ENCODE assay signal across 9 cellular contexts in the genomic region with DNA sequence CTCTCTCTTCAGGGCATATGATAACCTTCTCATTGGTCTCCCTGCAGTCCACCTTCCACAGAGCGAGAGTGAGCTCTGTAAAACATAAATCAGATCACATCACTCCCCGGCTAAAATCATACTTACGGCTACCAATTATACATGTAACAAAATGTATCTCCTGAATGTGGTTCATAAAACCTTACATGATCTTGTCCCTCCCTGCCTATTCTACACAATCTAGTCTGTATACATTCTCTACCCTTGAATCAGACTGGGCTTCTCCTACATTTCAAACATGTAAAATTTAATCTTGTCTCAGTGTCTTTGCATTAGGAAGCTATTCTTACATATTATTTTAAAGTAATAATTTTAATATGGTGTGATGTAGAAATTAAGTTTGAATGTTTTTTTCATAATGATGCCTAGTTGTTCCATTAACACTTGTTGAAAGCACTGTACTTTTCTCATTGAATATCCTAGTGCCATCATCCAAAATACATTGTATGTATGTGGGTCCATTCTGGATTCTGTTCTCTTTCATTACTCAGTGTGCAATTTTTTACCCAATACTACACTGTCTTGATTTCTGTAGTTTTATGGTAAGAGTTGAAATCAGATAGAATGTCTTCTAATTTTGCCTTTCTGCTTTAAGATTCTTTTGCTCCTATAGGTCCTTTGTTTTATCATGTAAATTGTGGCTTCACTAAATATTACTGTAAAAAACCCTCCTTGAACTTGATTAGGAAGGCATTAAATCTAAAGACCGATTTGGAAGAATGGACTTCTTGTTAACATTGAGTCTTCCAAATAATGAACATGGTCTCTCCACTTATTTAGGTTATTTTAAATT.
"Had no signal": no experiment of that assay in that cellular context is flagged by ENCODE, and none has a peak within 500 bp of the region (broad histone marks: within the 10 kb centered on the region; RNA-seq: fewer than 3 reads in every experiment).

No MANE protein-coding gene starts in this region.

- H3K4me2 ChIP-seq: KMS-11 had no signal

- H3K4me3 ChIP-seq: K562 had no signal

- DNase-seq: IMR-90, Karpas-422, KBM-7, KG1 had no signal

- ATAC-seq: HepG2, K562 had no signal

- H3K27me3 Mint-ChIP-seq: IgD-negative memory B cell had no signal

- H3K27ac ChIP-seq: HL-60, KMS-11 had no signal

- H3K36me3 Mint-ChIP-seq: IgD-negative memory B cell had no signal

- H3K4me3 Mint-ChIP-seq: IgD-negative memory B cell had no signal

- H3K27ac Mint-ChIP-seq: IgD-negative memory B cell had no signal

- H3K9ac ChIP-seq: KMS-11 had no signal

- FAIRE-seq: HepG2, K562 had no signal
